ENCODE assay signal across 34 cellular contexts in genomic region chr2:154403242-154403790, GRCh38.
"Had no signal": no experiment of that assay in that cellular context is flagged by ENCODE, and none has a peak within 500 bp of the region (broad histone marks: within the 10 kb centered on the region; RNA-seq: fewer than 3 reads in every experiment).

No MANE protein-coding gene starts in this region.

- H3K36me3 Mint-ChIP-seq: activated CD4-positive, alpha-beta memory T cell treated with anti-CD3 and anti-CD28 coated beads for 36 hours; activated naive CD8-positive, alpha-beta T cell treated with anti-CD3 and anti-CD28 coated beads for 36 hours had no signal

- H3K4me1 ChIP-seq: adrenal gland, body of pancreas, breast epithelium had no signal

- H3K4me1 Mint-ChIP-seq: activated B cell treated with CpG ODN at 0.5 μM for 24 hours; activated CD4-positive, alpha-beta T cell treated with anti-CD3 and anti-CD28 coated beads, Interleukin-2, amount 10 ng/mL, durations not matched to agents 24 days and 14 days; activated naive CD8-positive, alpha-beta T cell treated with anti-CD3 and anti-CD28 coated beads for 36 hours; activated T-helper 17 cell treated with anti-CD3 and anti-CD28 coated beads, Interleukin-2, amount 50 U/mL, for 72 hours had no signal

- H3K27me3 ChIP-seq: adrenal gland, body of pancreas, brain microvascular endothelial cell, breast epithelium had no signal

- DNase-seq: activated B cell treated with CpG ODN at 0.5 μM for 24 hours; activated CD4-positive, alpha-beta memory T cell treated with anti-CD3 and anti-CD28 coated beads for 36 hours; activated CD4-positive, alpha-beta T cell treated with anti-CD3 and anti-CD28 coated beads for 4 hours; activated CD4-positive, alpha-beta T cell treated with anti-CD3 and anti-CD28 coated beads, Interleukin-2, amount 10 ng/mL, durations not matched to agents 24 days and 14 days; activated CD4-positive, alpha-beta T cell treated with anti-CD3 and anti-CD28 coated beads, Interleukin-2, amount 50 U/mL, for 1 hour; activated CD4-positive, alpha-beta T cell treated with anti-CD3 and anti-CD28 coated beads, Interleukin-2, amount 50 U/mL, for 4 hours; activated CD4-positive, CD25-positive, alpha-beta regulatory T cell treated with anti-CD3 and anti-CD28 coated beads, Interleukin-2, amount 50 U/mL, for 72 hours; activated CD8-positive, alpha-beta memory T cell treated with anti-CD3 and anti-CD28 coated beads, Interleukin-2, amount 50 U/mL, for 4 hours; activated CD8-positive, alpha-beta T cell treated with anti-CD3 and anti-CD28 coated beads for 36 hours; activated effector memory CD4-positive, alpha-beta T cell treated with anti-CD3 and anti-CD28 coated beads, Interleukin-2, amount 50 U/mL, for 16 hours; activated gamma-delta T cell treated with Interleukin-2 at 50 U/mL for 16 hours; activated naive CD4-positive, alpha-beta T cell; activated naive CD4-positive, alpha-beta T cell treated with anti-CD3 and anti-CD28 coated beads for 36 hours; activated naive CD4-positive, alpha-beta T cell treated with anti-CD3 and anti-CD28 coated beads, Interleukin-2, amount 50 U/mL, for 16 hours; activated naive CD8-positive, alpha-beta T cell treated with anti-CD3 and anti-CD28 coated beads for 36 hours; activated T-cell treated with anti-CD3 and anti-CD28 coated beads for 4 hours; activated T-cell treated with anti-CD3 and anti-CD28 coated beads, Interleukin-2, amount 50 U/mL, for 1 hour; activated T-cell treated with anti-CD3 and anti-CD28 coated beads, Interleukin-2, amount 50 U/mL, for 4 hours; activated T-cell treated with anti-CD3 and anti-CD28 coated beads, Interleukin-2, amount 50 U/mL, for 72 hours; adrenal gland; amniotic stem cell; aorta; body of pancreas; brain microvascular endothelial cell; central memory CD4-positive, alpha-beta T cell; T-helper 2 cell; T-helper 9 cell; WERI-Rb-1 had no signal

- H3K9me3 ChIP-seq: adrenal gland, body of pancreas, breast epithelium had no signal

- H3K27ac Mint-ChIP-seq: activated B cell treated with CpG ODN at 0.5 μM for 24 hours; activated CD4-positive, alpha-beta memory T cell treated with anti-CD3 and anti-CD28 coated beads for 36 hours; activated CD4-positive, alpha-beta T cell treated with anti-CD3 and anti-CD28 coated beads, Interleukin-2, amount 10 ng/mL, durations not matched to agents 24 days and 14 days; activated CD8-positive, alpha-beta T cell treated with anti-CD3 and anti-CD28 coated beads for 36 hours; activated naive CD4-positive, alpha-beta T cell treated with anti-CD3 and anti-CD28 coated beads for 36 hours; activated naive CD4-positive, alpha-beta T cell treated with anti-CD3 and anti-CD28 coated beads, Interleukin-2, amount 50 U/mL, for 72 hours; activated naive CD8-positive, alpha-beta T cell treated with anti-CD3 and anti-CD28 coated beads for 36 hours; activated T-cell treated with anti-CD3 and anti-CD28 coated beads, Interleukin-2, amount 50 U/mL, for 72 hours; activated T-helper 1 cell treated with anti-CD3 and anti-CD28 coated beads, Interleukin-12 subunit alpha, Interleukin-12 subunit beta, Interleukin-2, Interleukin-4 antibody, amounts not matched to agents 30 ng/mL and 10 ng/mL and 1 ng/mL, durations not matched to agents 14 hours and 24 hours and 36 hours; activated T-helper 17 cell treated with anti-CD3 and anti-CD28 coated beads, Interleukin-2, amount 50 U/mL, for 72 hours; T-helper 1 cell treated with Interleukin-12 subunit alpha and Interleukin-12 subunit beta and Interleukin-4 antibody, amounts not matched to agents 30 μg/mL and 1 μg/mL, for 36 hours; T-helper 2 cell treated with Interferon-gamma antibody and Interleukin-4, amounts not matched to agents 5 μg/mL and 100 μg/mL, for 36 hours had no signal

- H3K9me3 Mint-ChIP-seq: activated B cell treated with CpG ODN at 0.5 μM for 24 hours; activated CD4-positive, alpha-beta T cell treated with anti-CD3 and anti-CD28 coated beads, Interleukin-2, amount 10 ng/mL, durations not matched to agents 24 days and 14 days; activated CD8-positive, alpha-beta T cell treated with anti-CD3 and anti-CD28 coated beads for 36 hours; activated naive CD8-positive, alpha-beta T cell treated with anti-CD3 and anti-CD28 coated beads for 36 hours; activated T-cell treated with anti-CD3 and anti-CD28 coated beads, Interleukin-2, amount 50 U/mL, for 4 hours; activated T-helper 1 cell treated with anti-CD3 and anti-CD28 coated beads, Interleukin-12 subunit alpha, Interleukin-12 subunit beta, Interleukin-2, Interleukin-4 antibody, amounts not matched to agents 30 ng/mL and 10 ng/mL and 1 ng/mL, durations not matched to agents 14 hours and 24 hours and 36 hours; T-helper 1 cell treated with Interleukin-12 subunit alpha and Interleukin-12 subunit beta and Interleukin-4 antibody, amounts not matched to agents 30 μg/mL and 1 μg/mL, for 36 hours; T-helper 2 cell treated with Interferon-gamma antibody and Interleukin-4, amounts not matched to agents 5 μg/mL and 100 μg/mL, for 36 hours had no signal

- H3K4me3 Mint-ChIP-seq: activated B cell treated with CpG ODN at 0.5 μM for 24 hours; activated CD4-positive, alpha-beta memory T cell treated with anti-CD3 and anti-CD28 coated beads for 36 hours; activated CD4-positive, alpha-beta T cell treated with anti-CD3 and anti-CD28 coated beads, Interleukin-2, amount 10 ng/mL, durations not matched to agents 24 days and 14 days; activated CD8-positive, alpha-beta T cell treated with anti-CD3 and anti-CD28 coated beads for 36 hours; activated naive CD4-positive, alpha-beta T cell treated with anti-CD3 and anti-CD28 coated beads for 36 hours; activated naive CD8-positive, alpha-beta T cell treated with anti-CD3 and anti-CD28 coated beads for 36 hours; activated T-cell treated with anti-CD3 and anti-CD28 coated beads, Interleukin-2, amount 50 U/mL, for 4 hours; activated T-cell treated with anti-CD3 and anti-CD28 coated beads, Interleukin-2, amount 50 U/mL, for 72 hours; activated T-helper 1 cell treated with anti-CD3 and anti-CD28 coated beads, Interleukin-12 subunit alpha, Interleukin-12 subunit beta, Interleukin-2, Interleukin-4 antibody, amounts not matched to agents 30 ng/mL and 10 ng/mL and 1 ng/mL, durations not matched to agents 14 hours and 24 hours and 36 hours; activated T-helper 17 cell treated with anti-CD3 and anti-CD28 coated beads, Interleukin-2, amount 50 U/mL, for 72 hours; T-helper 1 cell treated with Interleukin-12 subunit alpha and Interleukin-12 subunit beta and Interleukin-4 antibody, amounts not matched to agents 30 μg/mL and 1 μg/mL, for 36 hours; T-helper 2 cell treated with Interferon-gamma antibody and Interleukin-4, amounts not matched to agents 5 μg/mL and 100 μg/mL, for 36 hours had no signal

- H3K27ac ChIP-seq: adrenal gland, body of pancreas, brain microvascular endothelial cell, breast epithelium, WERI-Rb-1 had no signal

- H3K27me3 Mint-ChIP-seq: activated B cell treated with CpG ODN at 0.5 μM for 24 hours; activated CD4-positive, alpha-beta memory T cell treated with anti-CD3 and anti-CD28 coated beads for 36 hours; activated CD4-positive, alpha-beta T cell treated with anti-CD3 and anti-CD28 coated beads, Interleukin-2, amount 10 ng/mL, durations not matched to agents 24 days and 14 days; activated CD8-positive, alpha-beta T cell treated with anti-CD3 and anti-CD28 coated beads for 36 hours; activated naive CD8-positive, alpha-beta T cell treated with anti-CD3 and anti-CD28 coated beads for 36 hours; activated T-helper 17 cell treated with anti-CD3 and anti-CD28 coated beads, Interleukin-2, amount 50 U/mL, for 72 hours had no signal
